Comparison of ENCODE assay signal across 20 cellular contexts in the genomic region with DNA sequence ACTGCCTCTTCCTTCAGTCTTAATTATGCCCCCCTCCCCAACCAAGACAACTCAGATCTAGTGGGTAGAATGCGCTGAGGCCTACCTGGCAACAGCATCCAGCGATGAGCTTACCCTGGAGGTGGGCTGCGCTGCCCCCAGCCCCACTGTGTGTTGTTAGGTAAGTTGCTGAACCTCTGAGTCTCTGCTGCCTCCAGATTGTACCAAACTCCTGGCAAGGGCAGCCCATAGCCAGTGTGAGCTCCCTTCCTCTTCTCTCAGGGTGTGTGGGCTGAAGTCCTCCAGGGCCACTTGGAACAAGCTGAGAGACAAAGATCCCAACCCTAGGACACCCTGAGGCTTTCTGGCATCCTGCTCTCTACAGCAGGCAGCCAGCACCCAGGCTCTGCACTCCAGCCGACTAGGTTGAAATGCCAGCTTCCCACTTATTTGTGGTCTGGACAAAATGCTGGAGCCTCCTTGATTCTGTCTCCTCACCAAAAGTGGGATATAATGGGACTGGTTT.
DNase-seq lines count a peak whose midpoint lies in the region; TF ChIP-seq lines count a peak whose summit lies in the region.
"Had no signal": no experiment of that assay in that cellular context is flagged by ENCODE, and none has a peak within 500 bp of the region (broad histone marks: within the 10 kb centered on the region; RNA-seq: fewer than 3 reads in every experiment).

No MANE protein-coding gene starts in this region.

- no peak overlapping the region for H3K4me3 Mint-ChIP-seq in activated CD4-positive, alpha-beta memory T cell treated with anti-CD3 and anti-CD28 coated beads for 36 hours
- no peak overlapping the region for H3K4me3 Mint-ChIP-seq in activated CD4-positive, alpha-beta memory T cell treated with anti-CD3 and anti-CD28 coated beads, Interleukin-2, amount 10 ng/mL, durations not matched to agents 7 days and 5 days
- no peak overlapping the region for H3K4me3 Mint-ChIP-seq in progenitor cell of endocrine pancreas (ENCODE audit: low read depth)
- H3K4me3 Mint-ChIP-seq: activated T-cell treated with anti-CD3 and anti-CD28 coated beads, Interleukin-2, amount 50 U/mL, for 4 hours; CD8-positive, alpha-beta T cell; central memory CD8-positive, alpha-beta T cell; GM23338 had no signal

- H3K27me3 Mint-ChIP-seq in activated CD4-positive, alpha-beta memory T cell treated with anti-CD3 and anti-CD28 coated beads for 36 hours = no peaks in the 10 kb centered on the region
- H3K27me3 Mint-ChIP-seq in activated CD4-positive, alpha-beta memory T cell treated with anti-CD3 and anti-CD28 coated beads, Interleukin-2, amount 10 ng/mL, durations not matched to agents 7 days and 5 days = no peaks in the 10 kb centered on the region
- peaks cover 2% of the 10 kb centered on the region for H3K27me3 Mint-ChIP-seq in progenitor cell of endocrine pancreas
- H3K27me3 Mint-ChIP-seq: central memory CD8-positive, alpha-beta T cell had no signal

- intact Hi-C loops in activated CD4-positive, alpha-beta memory T cell treated with anti-CD3 and anti-CD28 coated beads for 36 hours (cut with micrococcal nuclease) = no loop called here

- no peak overlapping the region; the same call in 1 of the 2 replicates for H3K27ac ChIP-seq in RWPE1
- H3K27ac ChIP-seq: adrenal gland, transverse colon had no signal

- H3K4me1 Mint-ChIP-seq in activated CD4-positive, alpha-beta memory T cell treated with anti-CD3 and anti-CD28 coated beads for 36 hours (ENCODE audit: low read depth) = no peaks in the 10 kb centered on the region
- peaks cover 2% of the 10 kb centered on the region for H3K4me1 Mint-ChIP-seq in activated CD4-positive, alpha-beta memory T cell treated with anti-CD3 and anti-CD28 coated beads, Interleukin-2, amount 10 ng/mL, durations not matched to agents 7 days and 5 days
- peaks cover 29% of the 10 kb centered on the region for H3K4me1 Mint-ChIP-seq in progenitor cell of endocrine pancreas (ENCODE audit: low read depth)
- H3K4me1 Mint-ChIP-seq: central memory CD8-positive, alpha-beta T cell had no signal

- peak; percentile 2 for DNase-seq in activated CD4-positive, alpha-beta memory T cell treated with anti-CD3 and anti-CD28 coated beads for 36 hours
- no peak for DNase-seq in activated CD4-positive, alpha-beta memory T cell treated with anti-CD3 and anti-CD28 coated beads, Interleukin-2, amount 10 ng/mL, durations not matched to agents 7 days and 5 days
- peak; percentile 21 for DNase-seq in NB4 (ENCODE audit: low read depth)
- DNase-seq in iPS-NIHi11 (ENCODE audit: low spot score) = peak; percentile 1
- no peak for DNase-seq in progenitor cell of endocrine pancreas (ENCODE audit: low spot score, unreplicated experiment)
- no peak for DNase-seq in RWPE1 (ENCODE audit: low spot score)
- DNase-seq in effector CD8-positive, alpha-beta T cell (lab: John Stamatoyannopoulos, UW) = no peak
- DNase-seq in NCI-H1436 treated with DMSO at 0.1 percent for 48 hours (lab: John Stamatoyannopoulos, UW) = no peak
- DNase-seq: activated T-cell treated with anti-CD3 and anti-CD28 coated beads, Interleukin-2, amount 50 U/mL, for 4 hours; NCI-H1048; Right ventricle myocardium superior; stimulated activated CD4-positive, alpha-beta T cell treated with anti-CD3 and anti-CD28 coated beads, Interleukin-4, amount 100 ng/mL, for 4 hours; T-helper 2 cell; transverse colon had no signal

- no peak overlapping the region for H3K4me3 ChIP-seq in NB4 (ENCODE audit: low read depth, low read length)
- H3K4me3 ChIP-seq: adrenal gland, GM12878, GM23338, lung, transverse colon had no signal

- no peak for TF ChIP-seq POLR2A in NB4 (IDR thresholded peaks at IDR 0.05; ENCODE audit: extremely low read depth, insufficient read length)

- no peaks in the 10 kb centered on the region for H3K36me3 Mint-ChIP-seq in activated CD4-positive, alpha-beta memory T cell treated with anti-CD3 and anti-CD28 coated beads for 36 hours
- H3K36me3 Mint-ChIP-seq in activated CD4-positive, alpha-beta memory T cell treated with anti-CD3 and anti-CD28 coated beads, Interleukin-2, amount 10 ng/mL, durations not matched to agents 7 days and 5 days (ENCODE audit: low read depth) = no peaks in the 10 kb centered on the region
- no peaks in the 10 kb centered on the region for H3K36me3 Mint-ChIP-seq in progenitor cell of endocrine pancreas (ENCODE audit: insufficient read depth)
- H3K36me3 Mint-ChIP-seq: CD8-positive, alpha-beta T cell had no signal

- TF ChIP-seq CTCF in NB4 (IDR thresholded peaks at IDR 0.05; ENCODE audit: low read depth, low read length) = no peak
- TF ChIP-seq CTCF in progenitor cell of endocrine pancreas (IDR thresholded peaks at IDR 0.05; ENCODE audit: unreplicated experiment) = no peak
- no peak for TF ChIP-seq CTCF in RWPE1 (conservative IDR thresholded peaks at IDR 0.05; ENCODE audit: low read depth)

- POLR2A ChIA-PET in activated CD4-positive, alpha-beta memory T cell treated with anti-CD3 and anti-CD28 coated beads for 36 hours (lab: Charles Lee) = interaction anchor here (0.6 kb wide), 1 partner anchor 32 kb away, joined by 4 read pairs; no protein-coding TSS in a partner anchor
- POLR2A ChIA-PET in activated CD4-positive, alpha-beta memory T cell treated with anti-CD3 and anti-CD28 coated beads, Interleukin-2, amount 10 ng/mL, durations not matched to agents 7 days and 5 days (lab: Charles Lee) = no interaction called here
- POLR2A ChIA-PET in RWPE1 (lab: Yijun Ruan, JAX; ENCODE audit: low non-redundant PET) = no interaction called here

- H3K9me3 Mint-ChIP-seq in activated CD4-positive, alpha-beta memory T cell treated with anti-CD3 and anti-CD28 coated beads for 36 hours = no peaks in the 10 kb centered on the region
- no peaks in the 10 kb centered on the region for H3K9me3 Mint-ChIP-seq in activated CD4-positive, alpha-beta memory T cell treated with anti-CD3 and anti-CD28 coated beads, Interleukin-2, amount 10 ng/mL, durations not matched to agents 7 days and 5 days
- H3K9me3 Mint-ChIP-seq in progenitor cell of endocrine pancreas (ENCODE audit: low read depth) = no peaks in the 10 kb centered on the region
- H3K9me3 Mint-ChIP-seq: activated T-cell treated with anti-CD3 and anti-CD28 coated beads, Interleukin-2, amount 50 U/mL, for 4 hours; CD8-positive, alpha-beta T cell; central memory CD8-positive, alpha-beta T cell had no signal

- no peak overlapping the region for H3K27ac Mint-ChIP-seq in activated CD4-positive, alpha-beta memory T cell treated with anti-CD3 and anti-CD28 coated beads for 36 hours
- no peak overlapping the region for H3K27ac Mint-ChIP-seq in activated CD4-positive, alpha-beta memory T cell treated with anti-CD3 and anti-CD28 coated beads, Interleukin-2, amount 10 ng/mL, durations not matched to agents 7 days and 5 days
- H3K27ac Mint-ChIP-seq in progenitor cell of endocrine pancreas = peak overlapping the region; percentile 49
- H3K27ac Mint-ChIP-seq: CD8-positive, alpha-beta T cell; GM23338 had no signal

- CTCF ChIA-PET in activated CD4-positive, alpha-beta memory T cell treated with anti-CD3 and anti-CD28 coated beads for 36 hours (lab: Charles Lee) = no interaction called here
- CTCF ChIA-PET in activated CD4-positive, alpha-beta memory T cell treated with anti-CD3 and anti-CD28 coated beads, Interleukin-2, amount 10 ng/mL, durations not matched to agents 7 days and 5 days (lab: Charles Lee) = interaction anchor here (1.3 kb wide), 1 partner anchor 187 kb away, joined by 3 read pairs; no protein-coding TSS in a partner anchor
- CTCF ChIA-PET in RWPE1 (lab: Yijun Ruan, JAX) = interaction anchor here (0.9 to 1.2 kb wide), 3 partner anchors 24 to 36 kb away, joined by 3 to 4 read pairs (median 4); no protein-coding TSS in a partner anchor

Comparison
In these comparisons a context has a peak if more than half of its experiments do, and no peak if none do; other contexts are left out.
1. DNase-seq: peak in activated CD4-positive, alpha-beta memory T cell treated with anti-CD3 and anti-CD28 coated beads for 36 hours (single experiment), NB4 (single experiment) and iPS-NIHi11 (single experiment); none in activated CD4-positive, alpha-beta memory T cell treated with anti-CD3 and anti-CD28 coated beads, Interleukin-2, amount 10 ng/mL, durations not matched to agents 7 days and 5 days (single experiment), progenitor cell of endocrine pancreas (single experiment), RWPE1 (single experiment), effector CD8-positive, alpha-beta T cell (single experiment) and NCI-H1436 treated with DMSO at 0.1 percent for 48 hours (single experiment).